ENCODE assay signal across 13 cellular contexts in genomic region chr7:13017881-13018280, GRCh38.
DNase-seq lines count a peak whose midpoint lies in the region; ATAC-seq and TF ChIP-seq lines count a peak whose summit lies in the region.
"Had no signal": no experiment of that assay in that cellular context is flagged by ENCODE, and none has a peak within 500 bp of the region (broad histone marks: within the 10 kb centered on the region; RNA-seq: fewer than 3 reads in every experiment).

No MANE protein-coding gene starts in this region.

- no peak overlapping the region for H3T11ph ChIP-seq in H9 (ENCODE audit: low read length)

- H3K36me3 Mint-ChIP-seq in H9 (ENCODE audit: insufficient read depth in 1 of 3, low read depth in 3 of 3) (no peaks in the 10 kb centered on the region), progenitor cell of endocrine pancreas (ENCODE audit: insufficient read depth) (no peaks in the 10 kb centered on the region)

- H3K27ac ChIP-seq in H9 (ENCODE audit: insufficient read length, low read depth, low read length) (no peak overlapping the region), angular gyrus (ENCODE audit: low read depth, low read length) (peak overlapping the region; percentile 55)
- H3K27ac ChIP-seq: C4-2B, psoas muscle had no signal

- no peak overlapping the region for H3K4me3 Mint-ChIP-seq in H9
- H3K4me3 Mint-ChIP-seq in progenitor cell of endocrine pancreas (ENCODE audit: low read depth), result no peak overlapping the region
- H3K4me3 Mint-ChIP-seq: stimulated activated naive CD8-positive, alpha-beta T cell treated with anti-CD3 and anti-CD28 coated beads, Interleukin-15, Interleukin-2, amounts not matched to agents 100 ng/mL and 50 ng/mL, for 24 hours had no signal

- H3K27me3 Mint-ChIP-seq in H9 (ENCODE audit: low read depth), result no peaks in the 10 kb centered on the region
- no peaks in the 10 kb centered on the region for H3K27me3 Mint-ChIP-seq in progenitor cell of endocrine pancreas

- H3K4me1 Mint-ChIP-seq in H9 (peaks cover 44 to 45% of the 10 kb centered on the region in 2 experiments), progenitor cell of endocrine pancreas (ENCODE audit: low read depth) (peaks cover 24% of the 10 kb centered on the region)

- no peaks in the 10 kb centered on the region for H3K23me2 ChIP-seq in H9 (ENCODE audit: insufficient read length, low read depth, low read length, poor library complexity, severe bottlenecking)

- H3K79me2 ChIP-seq in H9 (ENCODE audit: insufficient read depth, low read length), result no peaks in the 10 kb centered on the region

- DNase-seq in H9, result no peak
- DNase-seq in fibroblast of mammary gland (ENCODE audit: low read depth), result peak; percentile 21
- no peak for DNase-seq in progenitor cell of endocrine pancreas (ENCODE audit: low spot score, unreplicated experiment)
- DNase-seq in superior temporal gyrus (ENCODE audit: extremely low spot score), result no peak
- DNase-seq: activated CD4-positive, alpha-beta T cell treated with anti-CD3 and anti-CD28 coated beads for 1 hour; GOT3; psoas muscle had no signal

- H3K9ac ChIP-seq in H9 (ENCODE audit: extremely low read depth, insufficient read length, low read length), result no peak overlapping the region

- H3K9me3 Mint-ChIP-seq in H9 (no peaks in the 10 kb centered on the region), progenitor cell of endocrine pancreas (ENCODE audit: low read depth) (peaks cover 3% of the 10 kb centered on the region)
- H3K9me3 Mint-ChIP-seq: stimulated activated naive CD8-positive, alpha-beta T cell treated with anti-CD3 and anti-CD28 coated beads, Interleukin-15, Interleukin-2, amounts not matched to agents 100 ng/mL and 50 ng/mL, for 24 hours had no signal

- no peak overlapping the region for H3K14ac ChIP-seq in H9 (ENCODE audit: insufficient read depth, low read length)

- H3K79me1 ChIP-seq in H9 (ENCODE audit: insufficient read depth, low read depth, low read length, poor library complexity, severe bottlenecking), result no peaks in the 10 kb centered on the region

- no peak overlapping the region for H2BK20ac ChIP-seq in H9 (ENCODE audit: low read depth, low read length, poor library complexity, severe bottlenecking)

- no peak overlapping the region for H3K4ac ChIP-seq in H9 (ENCODE audit: low read depth, low read length)

- H2BK5ac ChIP-seq in H9 (ENCODE audit: insufficient read length, low read length), result no peak overlapping the region

- no peak overlapping the region for H3K18ac ChIP-seq in H9 (ENCODE audit: insufficient read length, low read depth, low read length)

- no peak overlapping the region for H2AK5ac ChIP-seq in H9 (ENCODE audit: insufficient read length, low read length)

- no peak for ATAC-seq in GM18867 (IDR thresholded peaks at IDR 0.05; ENCODE audit: unreplicated experiment)
- ATAC-seq in GM18907 (IDR thresholded peaks at IDR 0.05; ENCODE audit: unreplicated experiment), result no peak
- ATAC-seq in HG03139 (IDR thresholded peaks at IDR 0.05; ENCODE audit: unreplicated experiment), result no peak
- ATAC-seq: psoas muscle had no signal

- H2BK15ac ChIP-seq in H9 (ENCODE audit: low read depth, low read length), result no peak overlapping the region

- no peak overlapping the region for H3K56ac ChIP-seq in H9 (ENCODE audit: insufficient read length, low read depth, low read length)

- no peak overlapping the region for H3K4me3 ChIP-seq in fibroblast of mammary gland (ENCODE audit: control insufficient read depth, low read depth, low read length)
- H3K4me3 ChIP-seq: psoas muscle had no signal

- H4K20me1 ChIP-seq in H9 (ENCODE audit: control insufficient read depth, insufficient read depth, insufficient read length), result no peaks in the 10 kb centered on the region

- H3K27ac Mint-ChIP-seq in H9 (peak overlapping the region; percentile 70 to 83 (median 74); a peak in 5 of 7 replicates), progenitor cell of endocrine pancreas (peak overlapping the region; percentile 53)
- H3K27ac Mint-ChIP-seq: stimulated activated naive CD8-positive, alpha-beta T cell treated with anti-CD3 and anti-CD28 coated beads, Interleukin-15, Interleukin-2, amounts not matched to agents 100 ng/mL and 50 ng/mL, for 24 hours had no signal

- peak overlapping the region; percentile 21 for H3K4me2 ChIP-seq in H9 (ENCODE audit: insufficient read depth, insufficient read length, low read length)

- no peak overlapping the region for H4K8ac ChIP-seq in H9 (replicated peaks; ENCODE audit: insufficient read length, low read depth, low read length)

- TF ChIP-seq CTCF in H9 (conservative IDR thresholded peaks at IDR 0.05) (no peak), fibroblast of mammary gland (conservative IDR thresholded peaks at IDR 0.05; ENCODE audit: control insufficient read depth, insufficient read depth, low read depth, low read length) (no peak), progenitor cell of endocrine pancreas (IDR thresholded peaks at IDR 0.05; ENCODE audit: unreplicated experiment) (no peak)

- peak overlapping the region; percentile 78 for H2AFZ ChIP-seq in H9 (ENCODE audit: low read length)

- no peaks in the 10 kb centered on the region; the same call in 1 of the 2 replicates for H3K4me1 ChIP-seq in H9 (ENCODE audit: insufficient read depth, low read length)
- H3K4me1 ChIP-seq: psoas muscle had no signal

- H4K5ac ChIP-seq in H9 (ENCODE audit: insufficient read length, low read depth, low read length), result no peak overlapping the region

- no peak overlapping the region for H4K91ac ChIP-seq in H9 (ENCODE audit: insufficient read length, low read depth, low read length)

- H3K23ac ChIP-seq in H9 (ENCODE audit: insufficient read length, low read depth, low read length), result no peak overlapping the region

- no peak overlapping the region for H2BK120ac ChIP-seq in H9 (ENCODE audit: low read depth, low read length, poor library complexity, severe bottlenecking)

- no peaks in the 10 kb centered on the region for H3K9me3 ChIP-seq in H9 (ENCODE audit: control insufficient read depth, low read depth, low read length)
- H3K9me3 ChIP-seq: psoas muscle had no signal

- no peak overlapping the region for H2BK12ac ChIP-seq in H9 (ENCODE audit: insufficient read length, low read depth, low read length)

- H3K27me3 ChIP-seq in H9 (ENCODE audit: insufficient read depth, low read length), result no peaks in the 10 kb centered on the region
